ENCODE assay signal across 8 cellular contexts in the genomic region with DNA sequence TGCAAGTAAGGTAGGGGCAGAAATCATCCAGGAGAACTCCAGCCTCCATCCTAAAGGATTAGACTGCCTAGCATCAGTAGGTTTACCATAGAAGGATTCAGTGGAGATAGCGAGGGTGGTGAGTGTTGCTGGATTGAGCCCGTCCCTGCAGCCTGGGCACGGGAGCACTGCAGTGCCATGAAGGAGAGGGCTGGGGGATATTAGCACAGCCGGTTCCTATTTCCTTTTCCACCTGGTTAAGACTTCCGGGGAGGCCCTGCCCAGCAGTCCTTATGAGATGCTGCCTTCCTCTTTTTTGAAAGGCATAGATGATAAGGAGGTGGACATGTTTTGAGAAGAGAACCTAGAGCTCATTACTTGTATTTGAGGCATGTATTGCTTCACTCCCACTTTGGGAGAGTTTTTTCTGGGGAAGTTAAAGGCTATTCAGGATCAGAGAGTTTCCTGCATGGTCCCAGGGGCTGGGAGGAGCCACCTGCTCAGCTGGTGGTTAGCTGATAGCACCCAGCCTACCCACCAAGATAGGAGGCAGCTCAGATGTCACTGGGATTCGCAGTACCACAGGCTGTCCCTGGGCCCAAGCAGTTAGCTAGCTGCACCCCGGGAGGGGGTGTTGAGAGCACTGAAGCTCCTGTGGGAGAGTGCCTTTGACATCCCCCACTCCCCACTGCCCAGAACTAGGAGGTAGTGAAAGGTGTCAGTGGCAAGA. TPM values are rescaled to one million over a fixed set of nuclear protein-coding genes. Genes with fewer than 3 reads are reported as not detected.
DNase-seq lines count a peak whose midpoint lies in the region; ATAC-seq, FAIRE-seq and TF ChIP-seq lines count a peak whose summit lies in the region.

No MANE protein-coding gene starts in this region.

- H3K79me2 ChIP-seq in K562 (ENCODE audit: control insufficient read depth, insufficient read depth, low read length) = peaks cover 96% of the 10 kb centered on the region

- H3K79me1 ChIP-seq in mesenchymal stem cell (replicated peaks; ENCODE audit: low read length, poor library complexity, severe bottlenecking) = no peaks in the 10 kb centered on the region

- peaks cover 66% of the 10 kb centered on the region for H3K36me3 ChIP-seq in K562 (ENCODE audit: control insufficient read depth, insufficient read depth, low read length)
- peaks cover 5 to 45% of the 10 kb centered on the region in 2 experiments for H3K36me3 ChIP-seq in mesenchymal stem cell (ENCODE audit: control insufficient read depth in 1 of 2, insufficient read depth in 2 of 2, low read depth in 1 of 2, low read length in 2 of 2)
- no peaks in the 10 kb centered on the region for H3K36me3 ChIP-seq in uterus

- peak overlapping the region; percentile 72 for H2AK5ac ChIP-seq in mesenchymal stem cell (ENCODE audit: low read length, severe bottlenecking)

- H3K9me3 Mint-ChIP-seq in activated naive CD8-positive, alpha-beta T cell treated with anti-CD3 and anti-CD28 coated beads, Interleukin-2, amount 10 ng/mL, durations not matched to agents 7 days and 5 days = no peaks in the 10 kb centered on the region
- no peaks in the 10 kb centered on the region for H3K9me3 Mint-ChIP-seq in activated naive CD8-positive, alpha-beta T cell treated with anti-CD3 and anti-CD28 coated beads for 36 hours

- peaks cover 24% of the 10 kb centered on the region for H3K36me3 Mint-ChIP-seq in activated naive CD8-positive, alpha-beta T cell treated with anti-CD3 and anti-CD28 coated beads, Interleukin-2, amount 10 ng/mL, durations not matched to agents 7 days and 5 days
- peaks cover 19% of the 10 kb centered on the region for H3K36me3 Mint-ChIP-seq in activated naive CD8-positive, alpha-beta T cell treated with anti-CD3 and anti-CD28 coated beads for 36 hours

- H2BK5ac ChIP-seq in mesenchymal stem cell (ENCODE audit: low read depth, low read length, poor library complexity, severe bottlenecking) = no peak overlapping the region

- H2BK12ac ChIP-seq in mesenchymal stem cell (ENCODE audit: low read length in 2 of 2) = peak overlapping the region in 1 of 2 experiments; percentile 33

- WGBS in K562 (ENCODE audit: insufficient coverage, low coverage, missing lambda C conversion rate) = 5% methylated on average over 7 of the region's 7 CpGs
- 58% methylated on average over 5 of the region's 7 CpGs for WGBS in mesenchymal stem cell

- no peak for DNase-seq in activated naive CD8-positive, alpha-beta T cell treated with anti-CD3 and anti-CD28 coated beads, Interleukin-2, amount 10 ng/mL, durations not matched to agents 7 days and 5 days
- DNase-seq in activated naive CD8-positive, alpha-beta T cell treated with anti-CD3 and anti-CD28 coated beads for 36 hours = no peak
- DNase-seq in K562 (ENCODE audit: extremely low read depth in 1 of 4, low spot score in 3 of 4) (peak; percentile 79 to 81 (median 80)), mesenchymal stem cell (no peak), uterus (no peak), nucleus accumbens (lab: John Stamatoyannopoulos, UW) (no peak), T-helper 9 cell (no peak)

- peak overlapping the region; percentile 66 for H3K4me2 ChIP-seq in K562 (ENCODE audit: insufficient read depth, low read length)
- H3K4me2 ChIP-seq in mesenchymal stem cell (ENCODE audit: low read length, poor library complexity, severe bottlenecking) = no peak overlapping the region

- H3K14ac ChIP-seq in mesenchymal stem cell (ENCODE audit: low read length in 2 of 2) = peak overlapping the region in 1 of 2 experiments; percentile 88

- H2AFZ ChIP-seq in K562 (ENCODE audit: low read depth, low read length) (no peak overlapping the region), mesenchymal stem cell (ENCODE audit: low read depth, low read length) (no peak overlapping the region)

- in situ Hi-C loops in K562 (cut with MboI) = no loop called here

- peak overlapping the region; percentile 54 for H3K4me3 Mint-ChIP-seq in activated naive CD8-positive, alpha-beta T cell treated with anti-CD3 and anti-CD28 coated beads, Interleukin-2, amount 10 ng/mL, durations not matched to agents 7 days and 5 days
- H3K4me3 Mint-ChIP-seq in activated naive CD8-positive, alpha-beta T cell treated with anti-CD3 and anti-CD28 coated beads for 36 hours = no peak overlapping the region

- peaks cover 51% of the 10 kb centered on the region for H4K20me1 ChIP-seq in K562 (replicated peaks; ENCODE audit: control insufficient read depth, insufficient read depth, low read length)

- peak overlapping the region; percentile 64 for H3K27ac Mint-ChIP-seq in activated naive CD8-positive, alpha-beta T cell treated with anti-CD3 and anti-CD28 coated beads, Interleukin-2, amount 10 ng/mL, durations not matched to agents 7 days and 5 days
- no peak overlapping the region for H3K27ac Mint-ChIP-seq in activated naive CD8-positive, alpha-beta T cell treated with anti-CD3 and anti-CD28 coated beads for 36 hours

- H3K4me1 Mint-ChIP-seq in activated naive CD8-positive, alpha-beta T cell treated with anti-CD3 and anti-CD28 coated beads, Interleukin-2, amount 10 ng/mL, durations not matched to agents 7 days and 5 days = peaks cover 60% of the 10 kb centered on the region
- peaks cover 41% of the 10 kb centered on the region for H3K4me1 Mint-ChIP-seq in activated naive CD8-positive, alpha-beta T cell treated with anti-CD3 and anti-CD28 coated beads for 36 hours

- intact Hi-C loops in K562 (cut with micrococcal nuclease) = no loop called here
- intact Hi-C loops in uterus (cut with DNase I; ENCODE audit: low total_unique reads) = no loop called here

- H2BK15ac ChIP-seq in mesenchymal stem cell (ENCODE audit: low read depth, poor library complexity, severe bottlenecking) = peak overlapping the region; percentile 1

- H2BK120ac ChIP-seq in mesenchymal stem cell (ENCODE audit: low read depth, low read length) = no peak overlapping the region

- TF ChIP-seq EP300 in K562 (IDR thresholded peaks at IDR 0.05; ENCODE audit: low read length) = no peak

- peak overlapping the region; percentile 34 to 90 for H3K18ac ChIP-seq in mesenchymal stem cell (ENCODE audit: low read depth in 1 of 2, low read length in 2 of 2)

- CTCF ChIA-PET in K562 (lab: Yijun Ruan, JAX; ENCODE audit: low intra/inter-chr PET ratio) = no interaction called here

- no TSS peak for BruUV-seq in K562 (replicated peaks; lab: Mats Ljungman, UMichigan)

- ATAC-seq in activated naive CD8-positive, alpha-beta T cell treated with anti-CD3 and anti-CD28 coated beads, Interleukin-2, amount 10 ng/mL, durations not matched to agents 7 days and 5 days (ENCODE audit: low read depth) = peak; percentile 6
- ATAC-seq in K562 (peak; percentile 71), HG03159 (IDR thresholded peaks at IDR 0.05; ENCODE audit: unreplicated experiment) (no peak)

- H3K27me3 Mint-ChIP-seq in activated naive CD8-positive, alpha-beta T cell treated with anti-CD3 and anti-CD28 coated beads, Interleukin-2, amount 10 ng/mL, durations not matched to agents 7 days and 5 days = no peaks in the 10 kb centered on the region
- H3K27me3 Mint-ChIP-seq in activated naive CD8-positive, alpha-beta T cell treated with anti-CD3 and anti-CD28 coated beads for 36 hours = peaks cover 46% of the 10 kb centered on the region

- peak overlapping the region; percentile 93 for H4K91ac ChIP-seq in mesenchymal stem cell (ENCODE audit: low read length)

- H3K9me3 ChIP-seq in K562 (replicated peaks; ENCODE audit: control insufficient read depth, insufficient read depth, low read depth, low read length) (no peaks in the 10 kb centered on the region), mesenchymal stem cell (ENCODE audit: control insufficient read depth, low read length) (no peaks in the 10 kb centered on the region), uterus (no peaks in the 10 kb centered on the region)

- TF ChIP-seq POLR2A in K562 (conservative IDR thresholded peaks at IDR 0.05) = no peak
- TF ChIP-seq POLR2A in uterus (IDR thresholded peaks at IDR 0.05) = no peak

- H3K4me3 ChIP-seq in K562 = no peak overlapping the region
- no peak overlapping the region for H3K4me3 ChIP-seq in mesenchymal stem cell (ENCODE audit: insufficient read depth in 1 of 2, low read depth in 1 of 2, low read length in 2 of 2)
- peak overlapping the region in 1 of 2 donors; percentile 2 for H3K4me3 ChIP-seq in uterus

- no peak for TF ChIP-seq RAD21 in K562 (CRISPR knock-in tag; conservative IDR thresholded peaks at IDR 0.05 in 1 of 2, IDR thresholded peaks at IDR 0.05 in 1 of 2)

- H3K27ac ChIP-seq in K562 (ENCODE audit: extremely low read depth, low read depth, low read length) (peak overlapping the region; percentile 49), mesenchymal stem cell (ENCODE audit: low read length, poor library complexity, severe bottlenecking) (peak overlapping the region; percentile 97), uterus (peak overlapping the region; percentile 98)

- H3K27me3 ChIP-seq in K562 (ENCODE audit: control insufficient read depth in 2 of 2, insufficient read depth in 2 of 2, low read length in 2 of 2) (no peaks in the 10 kb centered on the region), mesenchymal stem cell (ENCODE audit: control insufficient read depth in 1 of 2, insufficient read depth in 1 of 2, low read length in 2 of 2) (no peaks in the 10 kb centered on the region), uterus (no peaks in the 10 kb centered on the region)

- H4K8ac ChIP-seq in mesenchymal stem cell (ENCODE audit: low read length) = peak overlapping the region; percentile 80

- FAIRE-seq in K562 (lab: Jason Lieb, UNC) = peak; percentile 81

- H3K23ac ChIP-seq in mesenchymal stem cell (ENCODE audit: low read length in 2 of 2) = peak overlapping the region in 1 of 2 experiments; percentile 23

- POLR2A ChIA-PET in activated naive CD8-positive, alpha-beta T cell treated with anti-CD3 and anti-CD28 coated beads, Interleukin-2, amount 10 ng/mL, durations not matched to agents 7 days and 5 days (lab: Charles Lee) = interaction anchor here (0.6 to 1.4 kb wide), 5 partner anchors 16 to 186 kb away, joined by 3 to 5 read pairs (median 3); no protein-coding TSS in a partner anchor
- POLR2A ChIA-PET in K562 (lab: Yijun Ruan, JAX) = interaction anchor here (0.6 to 5.2 kb wide), 8 partner anchors 11 to 95 kb away, joined by 3 to 31 read pairs (median 4); a partner anchor contains a TSS

- peaks cover 6% of the 10 kb centered on the region for H3K9me1 ChIP-seq in K562 (ENCODE audit: control insufficient read depth, insufficient read depth, low read length)

- peak overlapping the region; percentile 62 for H3K4ac ChIP-seq in mesenchymal stem cell (ENCODE audit: low read depth in 1 of 2, low read length in 2 of 2)

- H3K9ac ChIP-seq in K562 (ENCODE audit: insufficient read depth in 1 of 2, low read depth in 2 of 2, low read length in 2 of 2) (peak overlapping the region; percentile 28 to 83), mesenchymal stem cell (ENCODE audit: low read length) (peak overlapping the region; percentile 76)

- H3K4me1 ChIP-seq in K562 (replicated peaks in 1 of 2; ENCODE audit: control insufficient read depth in 2 of 2, insufficient read depth in 2 of 2, low read length in 2 of 2) (peaks cover 48 to 84% of the 10 kb centered on the region in 2 experiments), mesenchymal stem cell (ENCODE audit: control insufficient read depth, insufficient read depth, low read depth, low read length) (peaks cover 63% of the 10 kb centered on the region), uterus (peaks cover 40 to 71% of the 10 kb centered on the region in 2 donors)

- TF ChIP-seq CTCF in K562 (IDR thresholded peaks at IDR 0.05 in 2 of 3, conservative IDR thresholded peaks at IDR 0.05 in 1 of 3; ENCODE audit: insufficient read depth in 2 of 3, low read depth in 1 of 3, low read length in 3 of 3) (no peak), uterus (IDR thresholded peaks at IDR 0.05) (no peak)

RNA-seq across cellular contexts. Expression of a gene that starts 17.2 kb away (rescaled TPM):
- total RNA-seq in activated naive CD8-positive, alpha-beta T cell treated with anti-CD3 and anti-CD28 coated beads, Interleukin-2, amount 10 ng/mL, durations not matched to agents 7 days and 5 days = 100 to 1,000 TPM; 236 to 252 TPM
- total RNA-seq in activated naive CD8-positive, alpha-beta T cell treated with anti-CD3 and anti-CD28 coated beads for 36 hours = 100 to 1,000 TPM; 160 to 171 TPM
- 168 and 288 TPM in 2 replicates for total RNA-seq in K562 (2011; cell fraction: chromatin; rRNA removed; ENCODE audit: low replicate concordance)
- total RNA-seq in K562 (2011; cell fraction: nucleolus; rRNA removed) = 79.0 and 102 TPM in 2 replicates
- total RNA-seq in K562 (2011; cell fraction: nucleoplasm; rRNA removed) = 99.5 and 155 TPM in 2 replicates
- total RNA-seq in K562 (2014; rRNA removed) (159 and 202 TPM in 2 replicates), K562 (2014; rRNA removed; fragmentation: Illumina TruSeq; extraction: Trizol) (67.2 and 80.0 TPM in 2 replicates), K562 (2015; rRNA removed; fragmentation: Illumina TruSeq; extraction: Trizol) (58.2 and 67.4 TPM in 2 replicates), K562 (2021) (362 and 385 TPM in 2 replicates), uterus (100 to 1,000 TPM; 259 to 844 (median 429) TPM)
- polyA plus RNA-seq in K562 (2011; rRNA removed) (130 and 299 TPM in 2 replicates), K562 (2014; fragmentation: Illumina TruSeq; extraction: Trizol) (149 and 163 TPM in 2 replicates), K562 (2014; fragmentation: Nextera tagmentation; extraction: Ambion mirVana) (1 to 10 TPM; 3.1 to 8.4 TPM), K562 (2014; rRNA removed) (115 and 125 TPM in 2 replicates)
- 90.1 and 157 TPM in 2 replicates for polyA plus RNA-seq in K562 (2011; cell fraction: cytosol; rRNA removed)
- 395 and 716 TPM in 2 replicates for polyA plus RNA-seq in K562 (2011; cell fraction: nucleus; rRNA removed)
- 444 and 454 TPM in 2 replicates for polyA plus RNA-seq in K562 (2012)
- 140 and 177 TPM in 2 replicates for polyA minus RNA-seq in K562 (2011; rRNA and poly(A)+ RNA removed)
- polyA minus RNA-seq in K562 (2011; cell fraction: cytosol; rRNA and poly(A)+ RNA removed) = 135 and 194 TPM in 2 replicates
- polyA minus RNA-seq in K562 (2011; cell fraction: nucleus; rRNA and poly(A)+ RNA removed) = 51.4 and 130 TPM in 2 replicates
- 259 TPM for polyA plus RNA-seq in mesenchymal stem cell (2013, experiment 1 of 2)
- polyA plus RNA-seq in mesenchymal stem cell (2013, experiment 2 of 2) = 250 TPM

RNA-seq across cellular contexts. Expression of a gene that starts 45.7 kb away (rescaled TPM):
- total RNA-seq in activated naive CD8-positive, alpha-beta T cell treated with anti-CD3 and anti-CD28 coated beads, Interleukin-2, amount 10 ng/mL, durations not matched to agents 7 days and 5 days = 100 to 1,000 TPM; 307 to 308 TPM
- total RNA-seq in activated naive CD8-positive, alpha-beta T cell treated with anti-CD3 and anti-CD28 coated beads for 36 hours = 100 to 1,000 TPM; 312 to 321 TPM
- 131 and 282 TPM in 2 replicates for total RNA-seq in K562 (2011; cell fraction: chromatin; rRNA removed; ENCODE audit: low replicate concordance)
- 236 and 263 TPM in 2 replicates for total RNA-seq in K562 (2011; cell fraction: nucleolus; rRNA removed)
- 210 and 273 TPM in 2 replicates for total RNA-seq in K562 (2011; cell fraction: nucleoplasm; rRNA removed)
- total RNA-seq in K562 (2014; rRNA removed) (733 and 769 TPM in 2 replicates), K562 (2014; rRNA removed; fragmentation: Illumina TruSeq; extraction: Trizol) (363 and 429 TPM in 2 replicates), K562 (2015; rRNA removed; fragmentation: Illumina TruSeq; extraction: Trizol) (589 and 623 TPM in 2 replicates), K562 (2021) (686 and 693 TPM in 2 replicates), uterus (100 to 1,000 TPM; 211 to 441 (median 246) TPM)
- polyA plus RNA-seq in K562 (2011; rRNA removed) (387 and 460 TPM in 2 replicates), K562 (2014; fragmentation: Illumina TruSeq; extraction: Trizol) (1,607 and 1,827 TPM in 2 replicates), K562 (2014; fragmentation: Nextera tagmentation; extraction: Ambion mirVana) (1,000 to 10,000 TPM; 1,193 to 1,486 TPM), K562 (2014; rRNA removed) (798 and 985 TPM in 2 replicates)
- 1,168 and 1,898 TPM in 2 replicates for polyA plus RNA-seq in K562 (2011; cell fraction: cytosol; rRNA removed)
- polyA plus RNA-seq in K562 (2011; cell fraction: nucleus; rRNA removed) = 374 and 383 TPM in 2 replicates
- polyA plus RNA-seq in K562 (2012) = 971 and 1,007 TPM in 2 replicates
- polyA minus RNA-seq in K562 (2011; rRNA and poly(A)+ RNA removed) = 447 and 499 TPM in 2 replicates
- 339 and 351 TPM in 2 replicates for polyA minus RNA-seq in K562 (2011; cell fraction: cytosol; rRNA and poly(A)+ RNA removed)
- 64.2 and 164 TPM in 2 replicates for polyA minus RNA-seq in K562 (2011; cell fraction: nucleus; rRNA and poly(A)+ RNA removed)
- polyA plus RNA-seq in mesenchymal stem cell (2013, experiment 1 of 2) = 221 TPM
- 218 TPM for polyA plus RNA-seq in mesenchymal stem cell (2013, experiment 2 of 2)

RNA-seq across cellular contexts. Expression of a gene that starts 46.9 kb away (rescaled TPM):
- 100 to 1,000 TPM; 299 to 313 TPM for total RNA-seq in activated naive CD8-positive, alpha-beta T cell treated with anti-CD3 and anti-CD28 coated beads, Interleukin-2, amount 10 ng/mL, durations not matched to agents 7 days and 5 days
- 100 to 1,000 TPM; 169 TPM for total RNA-seq in activated naive CD8-positive, alpha-beta T cell treated with anti-CD3 and anti-CD28 coated beads for 36 hours
- total RNA-seq in K562 (2011; cell fraction: chromatin; rRNA removed; ENCODE audit: low replicate concordance) = 1.7 and 3.2 TPM in 2 replicates
- 0.83 and 1.8 TPM in 2 replicates for total RNA-seq in K562 (2011; cell fraction: nucleolus; rRNA removed)
- total RNA-seq in K562 (2011; cell fraction: nucleoplasm; rRNA removed) = 0.92 and 2.5 TPM in 2 replicates
- total RNA-seq in K562 (2014; rRNA removed) (0.65 TPM in 1 of 2 replicates, not detected in the other), K562 (2014; rRNA removed; fragmentation: Illumina TruSeq; extraction: Trizol) (0.47 TPM in 1 of 2 replicates, not detected in the other), K562 (2015; rRNA removed; fragmentation: Illumina TruSeq; extraction: Trizol) (0.14 and 0.38 TPM in 2 replicates), K562 (2021) (3.0 and 3.2 TPM in 2 replicates), uterus (1 to 10 TPM in 2 of 4 donors, under 1 TPM in 1, not detected in 1; 0.55 to 4.5 (median 3.6) TPM)
- polyA plus RNA-seq in K562 (2011; rRNA removed) (0.39 and 0.81 TPM in 2 replicates), K562 (2014; fragmentation: Illumina TruSeq; extraction: Trizol) (0.31 and 0.61 TPM in 2 replicates), K562 (2014; fragmentation: Nextera tagmentation; extraction: Ambion mirVana) (1 to 10 TPM in 1 of 2 experiments, under 1 TPM in 1; 0.99 to 1.4 TPM), K562 (2014; rRNA removed) (0.50 and 0.99 TPM in 2 replicates)
- 0.50 and 0.69 TPM in 2 replicates for polyA plus RNA-seq in K562 (2011; cell fraction: cytosol; rRNA removed)
- polyA plus RNA-seq in K562 (2011; cell fraction: nucleus; rRNA removed) = 2.9 and 4.0 TPM in 2 replicates
- 0.57 and 1.1 TPM in 2 replicates for polyA plus RNA-seq in K562 (2012)
- polyA minus RNA-seq in K562 (2011; rRNA and poly(A)+ RNA removed) = 0.27 and 0.91 TPM in 2 replicates
- polyA minus RNA-seq in K562 (2011; cell fraction: cytosol; rRNA and poly(A)+ RNA removed) = not detected in 2 replicates
- 0.56 and 2.3 TPM in 2 replicates for polyA minus RNA-seq in K562 (2011; cell fraction: nucleus; rRNA and poly(A)+ RNA removed)
- polyA plus RNA-seq in mesenchymal stem cell (2013, experiment 1 of 2) = 0.14 TPM
- polyA plus RNA-seq in mesenchymal stem cell (2013, experiment 2 of 2) = 0.08 TPM

Comparison
In these comparisons a context has a peak if more than half of its experiments do, and no peak if none do; other contexts are left out.
1. DNase-seq: peak in K562 (4 of 4); none in activated naive CD8-positive, alpha-beta T cell treated with anti-CD3 and anti-CD28 coated beads, Interleukin-2, amount 10 ng/mL, durations not matched to agents 7 days and 5 days (single experiment), activated naive CD8-positive, alpha-beta T cell treated with anti-CD3 and anti-CD28 coated beads for 36 hours (single experiment), mesenchymal stem cell (single experiment), uterus (0 of 2), nucleus accumbens (0 of 56) and T-helper 9 cell (single experiment).
2. RNA of a gene that starts 46.9 kb away (total RNA-seq): 299 to 313 TPM in activated naive CD8-positive, alpha-beta T cell treated with anti-CD3 and anti-CD28 coated beads, Interleukin-2, amount 10 ng/mL, durations not matched to agents 7 days and 5 days and 169 TPM in activated naive CD8-positive, alpha-beta T cell treated with anti-CD3 and anti-CD28 coated beads for 36 hours; 0.55 to 4.5 TPM in uterus and 0.14 to 3.2 TPM in K562; every median in the first group is over 10 times any median in the second.
3. Peak in every context shown above with its lines, with median percentiles within 50 percentile points of each other: H3K27ac ChIP-seq.